Comparison of ENCODE assay signal across 8 cellular contexts in the genomic region with DNA sequence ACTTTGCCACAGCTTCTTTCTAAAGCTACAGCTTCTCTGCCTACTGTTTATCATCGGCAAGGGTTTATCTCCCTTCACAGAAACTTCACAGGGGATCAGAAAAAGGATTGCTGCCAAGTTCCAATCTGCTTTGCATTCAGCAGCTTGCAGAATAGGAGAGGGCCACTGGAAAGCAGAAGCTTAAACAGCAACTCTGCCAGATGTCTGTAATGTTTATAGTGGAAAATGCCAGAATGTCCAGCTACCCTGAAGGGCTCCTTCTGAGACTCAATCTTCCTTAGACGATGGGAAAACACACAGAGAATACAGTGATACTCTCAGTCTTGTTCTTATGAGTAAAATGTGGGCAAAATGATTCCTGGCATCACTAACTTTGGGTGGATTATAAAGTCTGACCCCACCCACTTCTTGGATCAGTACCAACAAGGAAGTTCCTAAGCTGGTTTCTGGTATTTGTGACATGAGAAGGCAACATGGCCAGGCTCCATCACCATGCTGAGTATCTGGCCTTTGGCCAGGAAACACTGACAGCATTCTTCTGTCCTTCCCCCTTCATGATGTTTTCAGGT. TPM values are rescaled to one million over a fixed set of nuclear protein-coding genes. Genes with fewer than 3 reads are reported as not detected.
A peak's percentile ranks its signal among the peaks of the same experiment; 100 is the strongest.
DNase-seq lines count a peak whose midpoint lies in the region; ATAC-seq, FAIRE-seq and TF ChIP-seq lines count a peak whose summit lies in the region.

No MANE protein-coding gene starts in this region.

- H3K4me3 Mint-ChIP-seq in effector memory CD8-positive, alpha-beta T cell, result no peak overlapping the region

- no peak for TF ChIP-seq CTCF in A549 (IDR thresholded peaks at IDR 0.05)
- no peak for TF ChIP-seq CTCF in brain microvascular endothelial cell (IDR thresholded peaks at IDR 0.05; ENCODE audit: low read depth, low read length, missing control alignments)
- no peak for TF ChIP-seq CTCF in kidney epithelial cell (IDR thresholded peaks at IDR 0.05; ENCODE audit: insufficient read depth, low read length, poor library complexity, severe bottlenecking)
- no peak for TF ChIP-seq CTCF in thyroid gland (IDR thresholded peaks at IDR 0.05)

- TF ChIP-seq EP300 in A549 (IDR thresholded peaks at IDR 0.05), result no peak

- CTCF ChIA-PET in A549 (lab: Yijun Ruan, JAX), result interaction anchor here (0.9 to 4.5 kb wide), 5 partner anchors 11 to 137 kb away, joined by 3 to 35 read pairs (median 3); no protein-coding TSS in a partner anchor

- H3K27ac Mint-ChIP-seq in effector memory CD8-positive, alpha-beta T cell, result no peak overlapping the region

- H3K4me1 ChIP-seq in A549 (peaks cover 22% of the 10 kb centered on the region), thyroid gland (peaks cover 5 to 21% of the 10 kb centered on the region in 2 donors)

- no peak for TF ChIP-seq RAD21 in A549 (conservative IDR thresholded peaks at IDR 0.05 in 1 of 2, IDR thresholded peaks at IDR 0.05 in 1 of 2)

- 71% methylated on average over 2 of the region's 2 CpGs for WGBS in A549 (ENCODE audit: missing lambda C conversion rate)
- WGBS in thyroid gland, 2 donors, result 3 to 5% methylated on average over 2 of the region's 2 CpGs

- DNase-seq in A549 (ENCODE audit: low read depth in 1 of 2, low spot score in 1 of 2) (peak in 1 of 2 experiments; percentile 60), LoVo (ENCODE audit: low spot score) (peak; percentile 87), brain microvascular endothelial cell (peak; percentile 87), kidney epithelial cell (ENCODE audit: low read depth) (peak; percentile 37), thyroid gland (peak; percentile 77 to 87)
- DNase-seq in NK-92 treated with Interleukin-12 subunit alpha and Interleukin-12 subunit beta, amount 100 ng/mL, for 24 hours (lab: John Stamatoyannopoulos, UW), result no peak
- no peak for DNase-seq in effector memory CD8-positive, alpha-beta T cell

- no peaks in the 10 kb centered on the region for H3K9me3 ChIP-seq in A549
- H3K9me3 ChIP-seq in thyroid gland, result no peaks in the 10 kb centered on the region

- in situ Hi-C loops in brain microvascular endothelial cell (cut with HindIII; ENCODE audit: low pct_ligation_motif_present, low sequenced_read_pairs), result no loop called here

- POLR2A ChIA-PET in A549 (lab: Yijun Ruan, JAX), result interaction anchor here (1.2 to 1.3 kb wide), 2 partner anchors 18 to 22 kb away, joined by 3 to 4 read pairs; no protein-coding TSS in a partner anchor

- ATAC-seq in A549 (peak; percentile 41 to 65; a peak in 3 of 6 replicates), GM19452 (IDR thresholded peaks at IDR 0.05; ENCODE audit: unreplicated experiment) (no peak)
- ATAC-seq in effector memory CD8-positive, alpha-beta T cell (replicated peaks), result no peak

- no peak overlapping the region for H3K4me3 ChIP-seq in A549
- no peak overlapping the region for H3K4me3 ChIP-seq in brain microvascular endothelial cell (ENCODE audit: low read depth, low read length)
- no peak overlapping the region for H3K4me3 ChIP-seq in kidney epithelial cell (ENCODE audit: low read depth, low read length)
- H3K4me3 ChIP-seq in thyroid gland (replicated peaks in 1 of 3), result no peak overlapping the region

- peaks cover 78% of the 10 kb centered on the region for H3K36me3 Mint-ChIP-seq in effector memory CD8-positive, alpha-beta T cell (ENCODE audit: insufficient read depth)

- H3K9me3 Mint-ChIP-seq in effector memory CD8-positive, alpha-beta T cell, result no peaks in the 10 kb centered on the region

- no peaks in the 10 kb centered on the region for H3K27me3 ChIP-seq in brain microvascular endothelial cell (replicated peaks)
- H3K27me3 ChIP-seq in kidney epithelial cell (ENCODE audit: control insufficient read depth, insufficient read depth, low read length), result no peaks in the 10 kb centered on the region
- no peaks in the 10 kb centered on the region for H3K27me3 ChIP-seq in thyroid gland

- H3K4me1 Mint-ChIP-seq in effector memory CD8-positive, alpha-beta T cell (ENCODE audit: low read depth in 2 of 2), result peaks cover 46 to 68% of the 10 kb centered on the region in 2 donors

- no peak for TF ChIP-seq POLR2A in A549 (IDR thresholded peaks at IDR 0.05; ENCODE audit: low read length)
- no peak for TF ChIP-seq POLR2A in thyroid gland (IDR thresholded peaks at IDR 0.05)

- H3K4me2 ChIP-seq in A549, result peak overlapping the region; percentile 59

- peak overlapping the region; percentile 12 to 55; a peak in 3 of 6 replicates for H3K27ac ChIP-seq in A549
- peak overlapping the region; percentile 48 for H3K27ac ChIP-seq in brain microvascular endothelial cell
- peak overlapping the region; percentile 65 to 68 (median 66) for H3K27ac ChIP-seq in thyroid gland

- FAIRE-seq in A549 (lab: Jason Lieb, UNC), result no peak

- intact Hi-C loops in thyroid gland (cut with DNase I), result no loop called here

- no peaks in the 10 kb centered on the region for H3K27me3 Mint-ChIP-seq in effector memory CD8-positive, alpha-beta T cell

- H3K36me3 ChIP-seq in brain microvascular endothelial cell (replicated peaks), result no peaks in the 10 kb centered on the region
- no peaks in the 10 kb centered on the region for H3K36me3 ChIP-seq in kidney epithelial cell (ENCODE audit: control insufficient read depth, insufficient read depth, low read length)
- peaks cover 18 to 29% of the 10 kb centered on the region in 2 donors for H3K36me3 ChIP-seq in thyroid gland

TF ChIP-seq in A549, 52 proteins besides CTCF, POLR2A, EP300 and RAD21:
- TF ChIP-seq EHF (CRISPR knock-in tag; IDR thresholded peaks at IDR 0.05), result no peak
- TF ChIP-seq FOSL2 (IDR thresholded peaks at IDR 0.05), result no peak
- TF ChIP-seq FOSL2 (CRISPR knock-in tag; IDR thresholded peaks at IDR 0.05), result no peak
- no peak for TF ChIP-seq ZFP36 (IDR thresholded peaks at IDR 0.05; ENCODE audit: borderline replicate concordance, partially characterized antibody)
- TF ChIP-seq, protein P1, sequence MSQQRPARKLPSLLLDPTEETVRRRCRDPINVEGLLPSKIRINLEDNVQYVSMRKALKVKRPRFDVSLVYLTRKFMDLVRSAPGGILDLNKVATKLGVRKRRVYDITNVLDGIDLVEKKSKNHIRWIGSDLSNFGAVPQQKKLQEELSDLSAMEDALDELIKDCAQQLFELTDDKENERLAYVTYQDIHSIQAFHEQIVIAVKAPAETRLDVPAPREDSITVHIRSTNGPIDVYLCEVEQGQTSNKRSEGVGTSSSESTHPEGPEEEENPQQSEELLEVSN (IDR thresholded peaks at IDR 0.05; ENCODE audit: borderline replicate concordance, low read depth), result no peak
- no peak for TF ChIP-seq ESRRA (IDR thresholded peaks at IDR 0.05; ENCODE audit: borderline replicate concordance, low read length)
- TF ChIP-seq SMC3 (IDR thresholded peaks at IDR 0.05), result no peak
- no peak for TF ChIP-seq EHMT2 (IDR thresholded peaks at IDR 0.05; ENCODE audit: low read depth)
- TF ChIP-seq, protein P2, sequence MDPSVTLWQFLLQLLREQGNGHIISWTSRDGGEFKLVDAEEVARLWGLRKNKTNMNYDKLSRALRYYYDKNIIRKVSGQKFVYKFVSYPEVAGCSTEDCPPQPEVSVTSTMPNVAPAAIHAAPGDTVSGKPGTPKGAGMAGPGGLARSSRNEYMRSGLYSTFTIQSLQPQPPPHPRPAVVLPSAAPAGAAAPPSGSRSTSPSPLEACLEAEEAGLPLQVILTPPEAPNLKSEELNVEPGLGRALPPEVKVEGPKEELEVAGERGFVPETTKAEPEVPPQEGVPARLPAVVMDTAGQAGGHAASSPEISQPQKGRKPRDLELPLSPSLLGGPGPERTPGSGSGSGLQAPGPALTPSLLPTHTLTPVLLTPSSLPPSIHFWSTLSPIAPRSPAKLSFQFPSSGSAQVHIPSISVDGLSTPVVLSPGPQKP (IDR thresholded peaks at IDR 0.05; ENCODE audit: low read depth, low read length), result no peak
- no peak for TF ChIP-seq SREBF2 (IDR thresholded peaks at IDR 0.05)
- TF ChIP-seq RCOR1 (IDR thresholded peaks at IDR 0.05; ENCODE audit: low read depth, low read length), result no peak
- no peak for TF ChIP-seq TP53 (CRISPR knock-in tag; IDR thresholded peaks at IDR 0.05)
- TF ChIP-seq HOXB5 (CRISPR knock-in tag; IDR thresholded peaks at IDR 0.05), result no peak
- TF ChIP-seq, protein P3, sequence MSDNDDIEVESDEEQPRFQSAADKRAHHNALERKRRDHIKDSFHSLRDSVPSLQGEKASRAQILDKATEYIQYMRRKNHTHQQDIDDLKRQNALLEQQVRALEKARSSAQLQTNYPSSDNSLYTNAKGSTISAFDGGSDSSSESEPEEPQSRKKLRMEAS (IDR thresholded peaks at IDR 0.05), result no peak
- no peak for TF ChIP-seq NPAS2 (CRISPR knock-in tag; IDR thresholded peaks at IDR 0.05; ENCODE audit: borderline replicate concordance)
- TF ChIP-seq KDM1A (IDR thresholded peaks at IDR 0.05; ENCODE audit: low read depth), result no peak
- no peak for TF ChIP-seq MAFK (IDR thresholded peaks at IDR 0.05; ENCODE audit: partially characterized antibody)
- no peak for TF ChIP-seq MYC (IDR thresholded peaks at IDR 0.05; ENCODE audit: borderline replicate concordance, low read length)
- TF ChIP-seq, protein P4, sequence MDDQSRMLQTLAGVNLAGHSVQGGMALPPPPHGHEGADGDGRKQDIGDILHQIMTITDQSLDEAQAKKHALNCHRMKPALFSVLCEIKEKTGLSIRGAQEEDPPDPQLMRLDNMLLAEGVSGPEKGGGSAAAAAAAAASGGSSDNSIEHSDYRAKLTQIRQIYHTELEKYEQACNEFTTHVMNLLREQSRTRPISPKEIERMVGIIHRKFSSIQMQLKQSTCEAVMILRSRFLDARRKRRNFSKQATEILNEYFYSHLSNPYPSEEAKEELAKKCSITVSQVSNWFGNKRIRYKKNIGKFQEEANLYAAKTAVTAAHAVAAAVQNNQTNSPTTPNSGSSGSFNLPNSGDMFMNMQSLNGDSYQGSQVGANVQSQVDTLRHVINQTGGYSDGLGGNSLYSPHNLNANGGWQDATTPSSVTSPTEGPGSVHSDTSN (IDR thresholded peaks at IDR 0.05), result no peak

RNA-seq across cellular contexts. Expression of a gene that starts 19.0 kb away (rescaled TPM):
- polyA plus RNA-seq in A549 (2011; rRNA removed), result 234 and 246 TPM in 2 replicates
- polyA plus RNA-seq in A549 (2012; cell fraction: cytosol; rRNA removed), result 40.8 and 49.6 TPM in 2 replicates
- polyA plus RNA-seq in A549 (2012; cell fraction: nucleus; rRNA removed), result 21.8 and 32.1 TPM in 2 replicates
- polyA plus RNA-seq in A549 (2017; fragmentation: RNase III; extraction: RNeasy Plus Mini Kit Qiagen cat#74134 plus additional on column Dnase treatment), result 83.3 to 92.0 TPM (median 91.4 TPM) in 3 replicates
- polyA minus RNA-seq in A549 (2011; rRNA and poly(A)+ RNA removed), result 99.2 and 99.5 TPM in 2 replicates
- 16.8 and 18.9 TPM in 2 replicates for total RNA-seq in kidney epithelial cell
- total RNA-seq in thyroid gland, result 100 to 1,000 TPM; 104 to 275 (median 142) TPM

Comparison
In these comparisons a context has a peak if more than half of its experiments do, and no peak if none do; other contexts are left out.
1. ATAC-seq: peak in A549 (2 of 2); none in effector memory CD8-positive, alpha-beta T cell (single experiment) and GM19452 (single experiment).
2. DNase-seq: peak in LoVo (single experiment), brain microvascular endothelial cell (single experiment), kidney epithelial cell (single experiment) and thyroid gland (2 of 2); none in NK-92 treated with Interleukin-12 subunit alpha and Interleukin-12 subunit beta, amount 100 ng/mL, for 24 hours (single experiment) and effector memory CD8-positive, alpha-beta T cell (0 of 3).
3. Peak in every context shown above with its lines, with median percentiles within 50 percentile points of each other: H3K27ac ChIP-seq.